10 cellular contexts compared by ENCODE assay signal in genomic region chrX:131734621-131735020, GRCh38.
DNase-seq lines count a peak whose midpoint lies in the region; ATAC-seq, FAIRE-seq and TF ChIP-seq lines count a peak whose summit lies in the region.
"Had no signal": no experiment of that assay in that cellular context is flagged by ENCODE, and none has a peak within 500 bp of the region (broad histone marks: within the 10 kb centered on the region; RNA-seq: fewer than 3 reads in every experiment).

No MANE protein-coding gene starts in this region.

- POLR2A ChIA-PET in GM12878 (lab: Charles Lee) = no interaction called here

- no TSS peak for BruUV-seq in GM12878 (replicated peaks; lab: Mats Ljungman, UMichigan)

- TF ChIP-seq RAD21 in GM12878 (IDR thresholded peaks at IDR 0.05; ENCODE audit: insufficient read depth, low read depth, low read length) = peak; percentile 75

- H2AFZ ChIP-seq in GM12878 (ENCODE audit: control insufficient read depth, low read depth, low read length) = peak overlapping the region; percentile 55

- TF ChIP-seq CTCF in GM12878 (IDR thresholded peaks at IDR 0.05 in 2 of 3, conservative IDR thresholded peaks at IDR 0.05 in 1 of 3; ENCODE audit: control insufficient read depth in 2 of 3, extremely low read depth in 1 of 3, insufficient read depth in 1 of 3, low read depth in 3 of 3, low read length in 3 of 3) (peak; percentile 9 to 69 (median 20); a peak in 2 of 6 replicates), omental fat pad (IDR thresholded peaks at IDR 0.05) (no peak), GM20000 (IDR thresholded peaks at IDR 0.05; ENCODE audit: extremely low read depth, missing control alignments) (no peak)

- 21% methylated on average over 9 of the region's 9 CpGs for WGBS in GM12878 (ENCODE audit: insufficient coverage, insufficient replicate concordance, low lambda C conversion rate, missing lambda C conversion rate)

- H3K4me1 ChIP-seq in GM12878 (ENCODE audit: control insufficient read depth, insufficient read depth, low read length) = peaks cover 2% of the 10 kb centered on the region; the same call in 1 of the 2 replicates

- H3K79me2 ChIP-seq in GM12878 (ENCODE audit: control insufficient read depth, insufficient read depth, low read length) = no peaks in the 10 kb centered on the region

- H3K4me3 ChIP-seq in GM12878 = no peak overlapping the region

- H3K27me3 ChIP-seq in GM12878 (replicated peaks in 1 of 2; ENCODE audit: control insufficient read depth in 2 of 2, insufficient read depth in 2 of 2, low read length in 1 of 2) = no peaks in the 10 kb centered on the region

- no peaks in the 10 kb centered on the region for H4K20me1 ChIP-seq in GM12878 (ENCODE audit: control insufficient read depth, insufficient read depth)

- H3K9me3 ChIP-seq in GM12878 (replicated peaks; ENCODE audit: control insufficient read depth, insufficient read depth, low read length) = no peaks in the 10 kb centered on the region; the same call in 2 of the 3 replicates

- H3K36me3 ChIP-seq in GM12878 (ENCODE audit: control insufficient read depth in 2 of 2, insufficient read depth in 2 of 2, low read length in 1 of 2) = no peaks in the 10 kb centered on the region; a peak in 2 of 4 replicates

- no peak overlapping the region; the same call in 1 of the 2 replicates for H3K27ac ChIP-seq in GM12878 (ENCODE audit: control insufficient read depth, insufficient read depth)

- TF ChIP-seq EP300 in GM12878 (IDR thresholded peaks at IDR 0.05; ENCODE audit: borderline replicate concordance in 1 of 2, control insufficient read depth in 1 of 2, low read depth in 2 of 2, low read length in 2 of 2) = no peak

- RAD21 ChIA-PET in GM12878 (lab: Charles Lee; ENCODE audit: unreplicated experiment) = interaction anchor here (0.8 to 1.6 kb wide), 3 partner anchors 12 to 40 kb away, joined by 3 to 5 read pairs (median 4); no protein-coding TSS in a partner anchor

- peak; percentile 81 for FAIRE-seq in GM12878 (lab: Jason Lieb, UNC)

- DNase-seq in GM12878 (ENCODE audit: low read depth, low spot score) (peak; percentile 93), omental fat pad (ENCODE audit: low spot score) (peak; percentile 80), GM20000 (ENCODE audit: low spot score) (no peak)
- no peak for DNase-seq in activated effector memory CD4-positive, alpha-beta T cell treated with Interleukin-2 at 50 U/mL for 16 hours
- DNase-seq in activated effector memory CD4-positive, alpha-beta T cell treated with anti-CD3 and anti-CD28 coated beads, Interleukin-2, amount 50 U/mL, for 16 hours = no peak
- DNase-seq: activated B cell treated with CpG ODN at 0.5 μM for 24 hours, dermis blood vessel endothelial cell had no signal

- no peak overlapping the region; the same call in 1 of the 2 replicates for H3K9ac ChIP-seq in GM12878 (ENCODE audit: control insufficient read depth, insufficient read depth, low read length)

- in situ Hi-C loops in GM12878 (cut with MboI) = no loop called here

- TF ChIP-seq POLR2A in GM12878 (IDR thresholded peaks at IDR 0.05; ENCODE audit: low read depth, low read length) = no peak

- ATAC-seq in GM18867 (IDR thresholded peaks at IDR 0.05; ENCODE audit: unreplicated experiment) = peak; percentile 78
- peak; percentile 56 for ATAC-seq in HG03159 (IDR thresholded peaks at IDR 0.05; ENCODE audit: unreplicated experiment)
- ATAC-seq in GM12878 = peak; percentile 89
- ATAC-seq in omental fat pad (ENCODE audit: low FRiP score) = peak; percentile 71
- ATAC-seq in HG03469 (IDR thresholded peaks at IDR 0.05; ENCODE audit: unreplicated experiment) = no peak

- SMC1A ChIA-PET in GM12878 (lab: Charles Lee; ENCODE audit: uncharacterized antibody, unreplicated experiment) = interaction anchor here (0.9 to 1.0 kb wide), 2 partner anchors 29 to 55 kb away, joined by 3 read pairs; no protein-coding TSS in a partner anchor

- intact Hi-C loops in GM12878 (cut with micrococcal nuclease; ENCODE audit: unreplicated experiment) = no loop called here

- H3K4me2 ChIP-seq in GM12878 (ENCODE audit: control insufficient read depth, insufficient read depth) = peak overlapping the region; percentile 27

- CTCF ChIA-PET in GM12878 (lab: Yijun Ruan, JAX) = interaction anchor here (1.2 to 1.4 kb wide), 5 partner anchors 11 to 78 kb away, joined by 3 to 6 read pairs (median 5); no protein-coding TSS in a partner anchor

TF ChIP-seq in GM12878, 131 proteins besides CTCF, POLR2A, EP300 and RAD21:
- TF ChIP-seq BMI1 (IDR thresholded peaks at IDR 0.05; ENCODE audit: borderline replicate concordance) (no peak), IKZF1 (conservative IDR thresholded peaks at IDR 0.05) (peak; percentile 34; the same call in 1 of the 2 replicates), BACH1 (IDR thresholded peaks at IDR 0.05; ENCODE audit: borderline replicate concordance) (no peak), CREB1 (IDR thresholded peaks at IDR 0.05; ENCODE audit: low read depth) (peak; percentile 22; the same call in 1 of the 2 replicates), ZNF384 (IDR thresholded peaks at IDR 0.05; ENCODE audit: borderline replicate concordance, low read depth, low read length) (peak; percentile 100), YBX1 (IDR thresholded peaks at IDR 0.05) (no peak), ATF7 (IDR thresholded peaks at IDR 0.05; ENCODE audit: low read depth) (peak; percentile 39; the same call in 1 of the 2 replicates), ZBED1 (IDR thresholded peaks at IDR 0.05; ENCODE audit: borderline replicate concordance) (peak; percentile 79; the same call in 1 of the 2 replicates), YY1 (IDR thresholded peaks at IDR 0.05; ENCODE audit: low read depth, low read length) (peak; percentile 87), MEF2A (IDR thresholded peaks at IDR 0.05; ENCODE audit: insufficient read depth, low read depth, low read length) (0 out of 2 replicates have a peak, but pooled peaks have one; percentile 30), CREM (IDR thresholded peaks at IDR 0.05; ENCODE audit: low read depth) (peak; percentile 80), CBX5 (IDR thresholded peaks at IDR 0.05; ENCODE audit: low read depth) (no peak), SP1 (IDR thresholded peaks at IDR 0.05; ENCODE audit: low read depth, low read length) (peak; percentile 47), ZBTB33 (IDR thresholded peaks at IDR 0.05) (no peak), USF2 (IDR thresholded peaks at IDR 0.05; ENCODE audit: borderline replicate concordance, low read depth, low read length) (no peak), HCFC1 (IDR thresholded peaks at IDR 0.05; ENCODE audit: low read length) (peak; percentile 50; the same call in 1 of the 2 replicates)
- TF ChIP-seq, protein P1, sequence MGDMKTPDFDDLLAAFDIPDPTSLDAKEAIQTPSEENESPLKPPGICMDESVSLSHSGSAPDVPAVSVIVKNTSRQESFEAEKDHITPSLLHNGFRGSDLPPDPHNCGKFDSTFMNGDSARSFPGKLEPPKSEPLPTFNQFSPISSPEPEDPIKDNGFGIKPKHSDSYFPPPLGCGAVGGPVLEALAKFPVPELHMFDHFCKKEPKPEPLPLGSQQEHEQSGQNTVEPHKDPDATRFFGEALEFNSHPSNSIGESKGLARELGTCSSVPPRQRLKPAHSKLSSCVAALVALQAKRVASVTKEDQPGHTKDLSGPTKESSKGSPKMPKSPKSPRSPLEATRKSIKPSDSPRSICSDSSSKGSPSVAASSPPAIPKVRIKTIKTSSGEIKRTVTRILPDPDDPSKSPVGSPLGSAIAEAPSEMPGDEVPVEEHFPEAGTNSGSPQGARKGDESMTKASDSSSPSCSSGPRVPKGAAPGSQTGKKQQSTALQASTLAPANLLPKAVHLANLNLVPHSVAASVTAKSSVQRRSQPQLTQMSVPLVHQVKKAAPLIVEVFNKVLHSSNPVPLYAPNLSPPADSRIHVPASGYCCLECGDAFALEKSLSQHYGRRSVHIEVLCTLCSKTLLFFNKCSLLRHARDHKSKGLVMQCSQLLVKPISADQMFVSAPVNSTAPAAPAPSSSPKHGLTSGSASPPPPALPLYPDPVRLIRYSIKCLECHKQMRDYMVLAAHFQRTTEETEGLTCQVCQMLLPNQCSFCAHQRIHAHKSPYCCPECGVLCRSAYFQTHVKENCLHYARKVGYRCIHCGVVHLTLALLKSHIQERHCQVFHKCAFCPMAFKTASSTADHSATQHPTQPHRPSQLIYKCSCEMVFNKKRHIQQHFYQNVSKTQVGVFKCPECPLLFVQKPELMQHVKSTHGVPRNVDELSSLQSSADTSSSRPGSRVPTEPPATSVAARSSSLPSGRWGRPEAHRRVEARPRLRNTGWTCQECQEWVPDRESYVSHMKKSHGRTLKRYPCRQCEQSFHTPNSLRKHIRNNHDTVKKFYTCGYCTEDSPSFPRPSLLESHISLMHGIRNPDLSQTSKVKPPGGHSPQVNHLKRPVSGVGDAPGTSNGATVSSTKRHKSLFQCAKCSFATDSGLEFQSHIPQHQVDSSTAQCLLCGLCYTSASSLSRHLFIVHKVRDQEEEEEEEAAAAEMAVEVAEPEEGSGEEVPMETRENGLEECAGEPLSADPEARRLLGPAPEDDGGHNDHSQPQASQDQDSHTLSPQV (IDR thresholded peaks at IDR 0.05) = 0 out of 2 replicates have a peak, but pooled peaks have one; percentile 60

Comparison
In these comparisons a context has a peak if more than half of its experiments do, and no peak if none do; other contexts are left out.
1. DNase-seq: peak in GM12878 (single experiment) and omental fat pad (single experiment); none in activated effector memory CD4-positive, alpha-beta T cell treated with Interleukin-2 at 50 U/mL for 16 hours (single experiment), activated effector memory CD4-positive, alpha-beta T cell treated with anti-CD3 and anti-CD28 coated beads, Interleukin-2, amount 50 U/mL, for 16 hours (single experiment) and GM20000 (single experiment).
2. CTCF ChIP-seq: peak in GM12878 (3 of 3); none in omental fat pad (0 of 3) and GM20000 (single experiment).